Comparison of ENCODE assay signal across 15 cellular contexts in genomic region chr10:65501259-65501658, GRCh38.
DNase-seq lines count a peak whose midpoint lies in the region; ATAC-seq and TF ChIP-seq lines count a peak whose summit lies in the region.
"Had no signal": no experiment of that assay in that cellular context is flagged by ENCODE, and none has a peak within 500 bp of the region (broad histone marks: within the 10 kb centered on the region; RNA-seq: fewer than 3 reads in every experiment).

No MANE protein-coding gene starts in this region.

- no peak overlapping the region for H3K4me2 ChIP-seq in hepatocyte
- H3K4me2 ChIP-seq in PC-3 (ENCODE audit: low read length): no peak overlapping the region

- H3K36me3 ChIP-seq in hepatocyte (replicated peaks; ENCODE audit: insufficient read depth, low read depth): no peaks in the 10 kb centered on the region
- no peaks in the 10 kb centered on the region for H3K36me3 ChIP-seq in PC-3 (ENCODE audit: low read depth, low read length)
- H3K36me3 ChIP-seq: gastrocnemius medialis, right atrium auricular region, SJSA1 had no signal

- CTCF ChIA-PET in PC-3 (lab: Charles Lee): no interaction called here

- no peaks in the 10 kb centered on the region for H3K9me3 Mint-ChIP-seq in activated naive CD8-positive, alpha-beta T cell treated with anti-CD3 and anti-CD28 coated beads for 36 hours

- no peaks in the 10 kb centered on the region for H3K4me1 ChIP-seq in hepatocyte (ENCODE audit: insufficient read depth)
- H3K4me1 ChIP-seq in PC-3 (ENCODE audit: insufficient read depth, low read length): no peaks in the 10 kb centered on the region
- H3K4me1 ChIP-seq: gastrocnemius medialis, right atrium auricular region, SJSA1 had no signal

- H3K9me2 ChIP-seq in hepatocyte (replicated peaks; ENCODE audit: insufficient read depth) (no peaks in the 10 kb centered on the region), PC-3 (replicated peaks; ENCODE audit: low read length) (no peaks in the 10 kb centered on the region)

- H2AFZ ChIP-seq in hepatocyte: no peak overlapping the region
- H2AFZ ChIP-seq in PC-3 (ENCODE audit: low read length): no peak overlapping the region

- no peaks in the 10 kb centered on the region for H3F3A ChIP-seq in PC-3 (ENCODE audit: low read length, unreplicated experiment)

- ATAC-seq in HG03520 (IDR thresholded peaks at IDR 0.05; ENCODE audit: unreplicated experiment): peak; percentile 73
- no peak for ATAC-seq in omental fat pad (ENCODE audit: low FRiP score)
- ATAC-seq in PC-3: no peak
- ATAC-seq: gastrocnemius medialis had no signal

- intact Hi-C loops in PC-3 (cut with micrococcal nuclease): no loop called here

- H3K27me3 Mint-ChIP-seq in activated naive CD8-positive, alpha-beta T cell treated with anti-CD3 and anti-CD28 coated beads for 36 hours: no peaks in the 10 kb centered on the region

- no peak overlapping the region for H3K4me3 ChIP-seq in hepatocyte
- no peak overlapping the region for H3K4me3 ChIP-seq in PC-3 (ENCODE audit: low read length)
- H3K4me3 ChIP-seq: gastrocnemius medialis, right atrium auricular region, SJSA1 had no signal

- H3K9me3 ChIP-seq in hepatocyte (ENCODE audit: low read depth) (no peaks in the 10 kb centered on the region), PC-3 (ENCODE audit: low read length) (no peaks in the 10 kb centered on the region)
- H3K9me3 ChIP-seq: gastrocnemius medialis, right atrium auricular region, SJSA1 had no signal

- H4K20me1 ChIP-seq in hepatocyte (ENCODE audit: insufficient read depth, poor library complexity, severe bottlenecking): no peaks in the 10 kb centered on the region
- no peaks in the 10 kb centered on the region for H4K20me1 ChIP-seq in PC-3 (ENCODE audit: low read length)

- no peaks in the 10 kb centered on the region for H3K27me3 ChIP-seq in hepatocyte
- no peaks in the 10 kb centered on the region for H3K27me3 ChIP-seq in PC-3 (ENCODE audit: low read length)
- H3K27me3 ChIP-seq: gastrocnemius medialis, right atrium auricular region, SJSA1 had no signal

- no peak overlapping the region for H3K9ac ChIP-seq in PC-3 (ENCODE audit: low read length)

- no peak overlapping the region for H3K27ac Mint-ChIP-seq in activated naive CD8-positive, alpha-beta T cell treated with anti-CD3 and anti-CD28 coated beads for 36 hours

- no peaks in the 10 kb centered on the region for H3K36me3 Mint-ChIP-seq in activated naive CD8-positive, alpha-beta T cell treated with anti-CD3 and anti-CD28 coated beads for 36 hours

- POLR2A ChIA-PET in PC-3 (lab: Charles Lee; ENCODE audit: unreplicated experiment): no interaction called here

- no peak for TF ChIP-seq CTCF in GM10266 (IDR thresholded peaks at IDR 0.05; ENCODE audit: control insufficient read depth, insufficient read depth, low read depth, missing control alignments)
- no peak for TF ChIP-seq CTCF in GM20000 (IDR thresholded peaks at IDR 0.05; ENCODE audit: extremely low read depth, missing control alignments)
- TF ChIP-seq CTCF in hepatocyte (IDR thresholded peaks at IDR 0.05; ENCODE audit: poor library complexity): no peak
- no peak for TF ChIP-seq CTCF in omental fat pad (IDR thresholded peaks at IDR 0.05)
- no peak for TF ChIP-seq CTCF in PC-3 (conservative IDR thresholded peaks at IDR 0.05; ENCODE audit: low read depth, low read length)

- H3K4me3 Mint-ChIP-seq in activated naive CD8-positive, alpha-beta T cell treated with anti-CD3 and anti-CD28 coated beads for 36 hours: no peak overlapping the region

- BruUV-seq in PC-3 (replicated peaks; lab: Mats Ljungman, UMichigan): no TSS peak

- peak; percentile 16 for DNase-seq in GM10266 (ENCODE audit: extremely low spot score)
- peak; percentile 12 for DNase-seq in GM20000 (ENCODE audit: low spot score)
- DNase-seq in hepatocyte (ENCODE audit: low spot score): peak; percentile 57
- DNase-seq in activated naive CD8-positive, alpha-beta T cell treated with anti-CD3 and anti-CD28 coated beads for 36 hours: no peak
- DNase-seq in omental fat pad (ENCODE audit: low spot score): no peak
- no peak for DNase-seq in GM03348 (ENCODE audit: low spot score)
- no peak for DNase-seq in PC-3
- DNase-seq: activated CD4-positive, CD25-positive, alpha-beta regulatory T cell; activated T-cell treated with anti-CD3 and anti-CD28 coated beads, Interleukin-2, amount 50 U/mL, for 48 hours; effector CD8-positive, alpha-beta T cell; gastrocnemius medialis; NCI-H526 treated with DMSO at 0.1 percent for 48 hours had no signal

- H3K4me1 Mint-ChIP-seq in activated naive CD8-positive, alpha-beta T cell treated with anti-CD3 and anti-CD28 coated beads for 36 hours: no peaks in the 10 kb centered on the region

- H3K27ac ChIP-seq in hepatocyte (no peak overlapping the region), PC-3 (ENCODE audit: low read length) (no peak overlapping the region)
- H3K27ac ChIP-seq: gastrocnemius medialis, right atrium auricular region, SJSA1 had no signal

- H3K79me2 ChIP-seq in hepatocyte (no peaks in the 10 kb centered on the region), PC-3 (ENCODE audit: low read length) (no peaks in the 10 kb centered on the region)

- WGBS in hepatocyte (ENCODE audit: low lambda C conversion rate, missing lambda C conversion rate): 60% methylated on average over 3 of the region's 3 CpGs

Comparison
In these comparisons a context has a peak if more than half of its experiments do, and no peak if none do; other contexts are left out.
1. DNase-seq: peak in GM10266 (single experiment), GM20000 (single experiment) and hepatocyte (single experiment); none in activated naive CD8-positive, alpha-beta T cell treated with anti-CD3 and anti-CD28 coated beads for 36 hours (single experiment), omental fat pad (single experiment), GM03348 (single experiment) and PC-3 (single experiment).